13 cellular contexts compared by ENCODE assay signal in the genomic region with DNA sequence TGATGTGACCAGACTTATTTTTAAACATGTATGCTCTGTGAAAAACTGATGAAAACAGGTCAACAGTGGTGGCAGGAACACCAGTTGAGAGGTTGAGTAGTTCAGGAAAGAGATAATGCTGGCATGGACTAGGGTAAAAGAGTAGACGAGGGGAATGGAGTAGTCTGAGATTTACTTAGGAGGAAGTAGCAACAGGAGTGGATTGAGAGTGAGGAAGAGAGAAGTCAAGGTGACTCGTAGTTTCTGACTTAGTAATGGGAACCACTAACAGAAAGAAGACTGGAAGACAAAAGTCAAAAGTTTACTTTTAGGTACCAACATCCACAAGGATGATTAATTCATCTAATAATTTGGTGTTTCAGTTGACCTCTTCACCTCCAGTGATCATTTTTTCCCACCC. TPM values are rescaled to one million over a fixed set of nuclear protein-coding genes. Genes with fewer than 3 reads are reported as not detected.
DNase-seq lines count a peak whose midpoint lies in the region; ATAC-seq and TF ChIP-seq lines count a peak whose summit lies in the region.
"Had no signal": no experiment of that assay in that cellular context is flagged by ENCODE, and none has a peak within 500 bp of the region (broad histone marks: within the 10 kb centered on the region; RNA-seq: fewer than 3 reads in every experiment).

No MANE protein-coding gene starts in this region.

- no peaks in the 10 kb centered on the region for H3K9me3 ChIP-seq in endodermal cell (ENCODE audit: control insufficient read depth, low read length)
- H3K9me3 ChIP-seq in right cardiac atrium (ENCODE audit: control insufficient read depth, low read length), result no peaks in the 10 kb centered on the region

- intact Hi-C loops in right cardiac atrium (cut with DNase I), result no loop called here

- no peaks in the 10 kb centered on the region for H3K27me3 ChIP-seq in endodermal cell (ENCODE audit: control insufficient read depth, insufficient read depth, low read length, poor library complexity, severe bottlenecking)
- no peaks in the 10 kb centered on the region for H3K27me3 ChIP-seq in right cardiac atrium (ENCODE audit: control insufficient read depth, insufficient read depth)

- H3K27ac Mint-ChIP-seq in activated naive CD4-positive, alpha-beta T cell treated with anti-CD3 and anti-CD28 coated beads, Interleukin-2, amount 50 U/mL, for 24 hours, result peak overlapping the region; percentile 59
- H3K27ac Mint-ChIP-seq in activated naive CD4-positive, alpha-beta T cell treated with anti-CD3 and anti-CD28 coated beads, Interleukin-2, amount 10 ng/mL, durations not matched to agents 7 days and 5 days, result no peak overlapping the region
- H3K27ac Mint-ChIP-seq in endodermal cell, result peak overlapping the region; percentile 11
- peak overlapping the region; percentile 93 for H3K27ac Mint-ChIP-seq in stimulated activated naive CD8-positive, alpha-beta T cell treated with anti-CD3 and anti-CD28 coated beads, Interleukin-15, Interleukin-2, amounts not matched to agents 100 ng/mL and 50 ng/mL, for 24 hours

- H3K4me3 Mint-ChIP-seq in activated naive CD4-positive, alpha-beta T cell treated with anti-CD3 and anti-CD28 coated beads, Interleukin-2, amount 50 U/mL, for 24 hours, result peak overlapping the region; percentile 94
- no peak overlapping the region for H3K4me3 Mint-ChIP-seq in activated naive CD4-positive, alpha-beta T cell treated with anti-CD3 and anti-CD28 coated beads, Interleukin-2, amount 10 ng/mL, durations not matched to agents 7 days and 5 days
- H3K4me3 Mint-ChIP-seq in endodermal cell, result no peak overlapping the region
- peak overlapping the region; percentile 93 for H3K4me3 Mint-ChIP-seq in stimulated activated naive CD8-positive, alpha-beta T cell treated with anti-CD3 and anti-CD28 coated beads, Interleukin-15, Interleukin-2, amounts not matched to agents 100 ng/mL and 50 ng/mL, for 24 hours

- no peak for DNase-seq in activated naive CD4-positive, alpha-beta T cell treated with anti-CD3 and anti-CD28 coated beads, Interleukin-2, amount 10 ng/mL, durations not matched to agents 7 days and 5 days
- DNase-seq in RKO (ENCODE audit: low spot score) (peak; percentile 75), endodermal cell (no peak), putamen (ENCODE audit: low spot score) (no peak), NCI-H2081 treated with DMSO at 0.1 percent for 48 hours (lab: John Stamatoyannopoulos, UW) (no peak), right cardiac atrium (no peak)
- DNase-seq: dermis blood vessel endothelial cell; hippocampal formation; RPMI8226; stimulated activated CD4-positive, alpha-beta T cell treated with anti-CD3 and anti-CD28 coated beads, Interleukin-1b, Interleukin-23, amount 100 ng/mL, for 48 hours had no signal

- H3K36me3 ChIP-seq in endodermal cell (ENCODE audit: control insufficient read depth, insufficient read depth, low read length), result peaks cover 62% of the 10 kb centered on the region

- TF ChIP-seq CTCF in endodermal cell (conservative IDR thresholded peaks at IDR 0.05), result no peak

- CTCF ChIA-PET in activated naive CD4-positive, alpha-beta T cell treated with anti-CD3 and anti-CD28 coated beads, Interleukin-2, amount 10 ng/mL, durations not matched to agents 7 days and 5 days (lab: Charles Lee), result interaction anchor here (0.6 to 1.1 kb wide), 4 partner anchors 8 to 181 kb away, joined by 3 to 4 read pairs (median 3); no protein-coding TSS in a partner anchor

- no peaks in the 10 kb centered on the region for H3K4me1 ChIP-seq in endodermal cell (ENCODE audit: control insufficient read depth, insufficient read depth, low read length)
- H3K4me1 ChIP-seq in right cardiac atrium (ENCODE audit: control insufficient read depth, insufficient read depth, low read length), result peaks cover 17% of the 10 kb centered on the region

- H3K27ac ChIP-seq in endodermal cell (ENCODE audit: low read depth, low read length) (no peak overlapping the region), right cardiac atrium (ENCODE audit: low read length) (no peak overlapping the region)
- H3K27ac ChIP-seq: C4-2B had no signal

- no peaks in the 10 kb centered on the region for H3K9me3 Mint-ChIP-seq in activated naive CD4-positive, alpha-beta T cell treated with anti-CD3 and anti-CD28 coated beads, Interleukin-2, amount 50 U/mL, for 24 hours
- no peaks in the 10 kb centered on the region for H3K9me3 Mint-ChIP-seq in activated naive CD4-positive, alpha-beta T cell treated with anti-CD3 and anti-CD28 coated beads, Interleukin-2, amount 10 ng/mL, durations not matched to agents 7 days and 5 days
- no peaks in the 10 kb centered on the region for H3K9me3 Mint-ChIP-seq in endodermal cell
- H3K9me3 Mint-ChIP-seq in stimulated activated naive CD8-positive, alpha-beta T cell treated with anti-CD3 and anti-CD28 coated beads, Interleukin-15, Interleukin-2, amounts not matched to agents 100 ng/mL and 50 ng/mL, for 24 hours, result no peaks in the 10 kb centered on the region

- ATAC-seq in right cardiac atrium, result no peak

- no peak overlapping the region for H3K9ac ChIP-seq in endodermal cell (ENCODE audit: extremely low read depth, low read length, poor library complexity, severe bottlenecking)

- H3K36me3 Mint-ChIP-seq in activated naive CD4-positive, alpha-beta T cell treated with anti-CD3 and anti-CD28 coated beads, Interleukin-2, amount 50 U/mL, for 24 hours, result peaks cover 17% of the 10 kb centered on the region
- H3K36me3 Mint-ChIP-seq in activated naive CD4-positive, alpha-beta T cell treated with anti-CD3 and anti-CD28 coated beads, Interleukin-2, amount 10 ng/mL, durations not matched to agents 7 days and 5 days, result peaks cover 66% of the 10 kb centered on the region
- H3K36me3 Mint-ChIP-seq in endodermal cell (ENCODE audit: low read depth), result peaks cover 47% of the 10 kb centered on the region
- peaks cover 61% of the 10 kb centered on the region for H3K36me3 Mint-ChIP-seq in stimulated activated naive CD8-positive, alpha-beta T cell treated with anti-CD3 and anti-CD28 coated beads, Interleukin-15, Interleukin-2, amounts not matched to agents 100 ng/mL and 50 ng/mL, for 24 hours (ENCODE audit: low read depth)

- 90 to 97% methylated on average over 1 to 2 of the region's 2 CpGs for WGBS in endodermal cell (ENCODE audit: insufficient coverage in 1 of 2, insufficient read length in 1 of 2), 2 experiments
- WGBS in right cardiac atrium, result 63% methylated on average over 2 of the region's 2 CpGs

- H3K4me3 ChIP-seq in endodermal cell (ENCODE audit: low read length) (no peak overlapping the region), right cardiac atrium (ENCODE audit: low read length) (no peak overlapping the region)

- no peaks in the 10 kb centered on the region for H3K27me3 Mint-ChIP-seq in activated naive CD4-positive, alpha-beta T cell treated with anti-CD3 and anti-CD28 coated beads, Interleukin-2, amount 50 U/mL, for 24 hours
- no peaks in the 10 kb centered on the region for H3K27me3 Mint-ChIP-seq in activated naive CD4-positive, alpha-beta T cell treated with anti-CD3 and anti-CD28 coated beads, Interleukin-2, amount 10 ng/mL, durations not matched to agents 7 days and 5 days
- no peaks in the 10 kb centered on the region for H3K27me3 Mint-ChIP-seq in endodermal cell (ENCODE audit: insufficient read depth)
- no peaks in the 10 kb centered on the region for H3K27me3 Mint-ChIP-seq in stimulated activated naive CD8-positive, alpha-beta T cell treated with anti-CD3 and anti-CD28 coated beads, Interleukin-15, Interleukin-2, amounts not matched to agents 100 ng/mL and 50 ng/mL, for 24 hours

- H3K4me1 Mint-ChIP-seq in activated naive CD4-positive, alpha-beta T cell treated with anti-CD3 and anti-CD28 coated beads, Interleukin-2, amount 50 U/mL, for 24 hours, result peaks cover 66% of the 10 kb centered on the region
- H3K4me1 Mint-ChIP-seq in activated naive CD4-positive, alpha-beta T cell treated with anti-CD3 and anti-CD28 coated beads, Interleukin-2, amount 10 ng/mL, durations not matched to agents 7 days and 5 days, result peaks cover 84% of the 10 kb centered on the region
- H3K4me1 Mint-ChIP-seq in endodermal cell, result peaks cover 27% of the 10 kb centered on the region
- peaks cover 76% of the 10 kb centered on the region for H3K4me1 Mint-ChIP-seq in stimulated activated naive CD8-positive, alpha-beta T cell treated with anti-CD3 and anti-CD28 coated beads, Interleukin-15, Interleukin-2, amounts not matched to agents 100 ng/mL and 50 ng/mL, for 24 hours (ENCODE audit: low read depth)

RNA-seq across cellular contexts. Expression of a gene that starts 3.6 kb away (rescaled TPM):
- 10 to 100 TPM; 40.5 to 42.9 TPM for total RNA-seq in endodermal cell
- 31.3 TPM for polyA plus RNA-seq in endodermal cell (2013, experiment 1 of 2)
- 29.4 TPM for polyA plus RNA-seq in endodermal cell (2013, experiment 2 of 2)
- total RNA-seq in right cardiac atrium, result 10 to 100 TPM; 25.9 to 32.7 (median 28.2) TPM
- polyA plus RNA-seq in right cardiac atrium, result 31.1 TPM

RNA-seq across cellular contexts. Expression of a gene that starts 6.2 kb away (rescaled TPM):
- 1 to 10 TPM; 5.1 to 6.3 TPM for total RNA-seq in endodermal cell
- polyA plus RNA-seq in endodermal cell (2013, experiment 1 of 2), result 3.2 TPM
- polyA plus RNA-seq in endodermal cell (2013, experiment 2 of 2), result 3.7 TPM
- 10 to 100 TPM; 11.2 to 24.0 (median 13.2) TPM for total RNA-seq in right cardiac atrium
- polyA plus RNA-seq in right cardiac atrium, result 24.6 TPM

RNA-seq across cellular contexts. Expression of a gene that starts 10.7 kb away (rescaled TPM):
- total RNA-seq in endodermal cell (10 to 100 TPM; 36.4 to 41.4 TPM), right cardiac atrium (10 to 100 TPM; 13.2 to 19.2 (median 16.0) TPM)
- polyA plus RNA-seq in endodermal cell (2013, experiment 1 of 2), result 45.7 TPM
- polyA plus RNA-seq in endodermal cell (2013, experiment 2 of 2), result 33.2 TPM
- polyA plus RNA-seq in right cardiac atrium, result 16.7 TPM

RNA-seq across cellular contexts. Expression of a gene that starts 11.0 kb away (rescaled TPM):
- total RNA-seq in endodermal cell, result 10 to 100 TPM; 61.6 to 68.9 TPM
- polyA plus RNA-seq in endodermal cell (2013, experiment 1 of 2), result 60.1 TPM
- 54.3 TPM for polyA plus RNA-seq in endodermal cell (2013, experiment 2 of 2)
- 10 to 100 TPM; 58.2 to 77.3 (median 71.0) TPM for total RNA-seq in right cardiac atrium
- 44.6 TPM for polyA plus RNA-seq in right cardiac atrium

Comparison
In these comparisons a context has a peak if more than half of its experiments do, and no peak if none do; other contexts are left out.
1. H3K4me3 Mint-ChIP-seq: peak in activated naive CD4-positive, alpha-beta T cell treated with anti-CD3 and anti-CD28 coated beads, Interleukin-2, amount 50 U/mL, for 24 hours (single experiment) and stimulated activated naive CD8-positive, alpha-beta T cell treated with anti-CD3 and anti-CD28 coated beads, Interleukin-15, Interleukin-2, amounts not matched to agents 100 ng/mL and 50 ng/mL, for 24 hours (single experiment); none in activated naive CD4-positive, alpha-beta T cell treated with anti-CD3 and anti-CD28 coated beads, Interleukin-2, amount 10 ng/mL, durations not matched to agents 7 days and 5 days (single experiment) and endodermal cell (single experiment).